19 cellular contexts compared by ENCODE assay signal in genomic region chr3:113977822-113978221, GRCh38. TPM values are rescaled to one million over a fixed set of nuclear protein-coding genes. Genes with fewer than 3 reads are reported as not detected.
DNase-seq lines count a peak whose midpoint lies in the region; ATAC-seq and TF ChIP-seq lines count a peak whose summit lies in the region.
"Had no signal": no experiment of that assay in that cellular context is flagged by ENCODE, and none has a peak within 500 bp of the region (broad histone marks: within the 10 kb centered on the region; RNA-seq: fewer than 3 reads in every experiment).

No MANE protein-coding gene starts in this region.

- peak overlapping the region; percentile 8 for H3K4me2 ChIP-seq in Karpas-422 (ENCODE audit: low read depth, low read length, poor library complexity, severe bottlenecking)
- H3K4me2 ChIP-seq: A549 had no signal

- H3K4me3 Mint-ChIP-seq in activated CD8-positive, alpha-beta T cell treated with anti-CD3 and anti-CD28 coated beads, Interleukin-2, amount 10 ng/mL, durations not matched to agents 7 days and 5 days: no peak overlapping the region
- no peak overlapping the region for H3K4me3 Mint-ChIP-seq in activated CD8-positive, alpha-beta T cell treated with anti-CD3 and anti-CD28 coated beads for 36 hours
- H3K4me3 Mint-ChIP-seq in naive B cell (no peak overlapping the region), Calu3 (ENCODE audit: low read depth, unreplicated experiment) (no peak overlapping the region)
- H3K4me3 Mint-ChIP-seq: CD4-positive, CD25-positive, alpha-beta regulatory T cell; CD8-positive, alpha-beta memory T cell; H9 had no signal

- peaks cover 33% of the 10 kb centered on the region for H3K36me3 ChIP-seq in Karpas-422 (ENCODE audit: insufficient read depth, low read length)

- no peaks in the 10 kb centered on the region for H3K27me3 ChIP-seq in Karpas-422 (ENCODE audit: low read length)

- no peaks in the 10 kb centered on the region for H3K9me2 ChIP-seq in Karpas-422 (replicated peaks; ENCODE audit: insufficient read depth, low read length)

- H3K4me1 ChIP-seq in Karpas-422 (ENCODE audit: low read length): peaks cover 37% of the 10 kb centered on the region
- H3K4me1 ChIP-seq: A549 had no signal

- no peak overlapping the region for H3K4me3 ChIP-seq in Karpas-422 (ENCODE audit: low read length)
- H3K4me3 ChIP-seq: A549 had no signal

- H3K4me1 Mint-ChIP-seq in activated CD8-positive, alpha-beta T cell treated with anti-CD3 and anti-CD28 coated beads, Interleukin-2, amount 10 ng/mL, durations not matched to agents 7 days and 5 days (ENCODE audit: low read depth): no peaks in the 10 kb centered on the region
- H3K4me1 Mint-ChIP-seq in activated CD8-positive, alpha-beta T cell treated with anti-CD3 and anti-CD28 coated beads for 36 hours (ENCODE audit: low read depth): no peaks in the 10 kb centered on the region
- H3K4me1 Mint-ChIP-seq in naive B cell (peaks cover 18 to 21% (median 21%) of the 10 kb centered on the region in 3 donors), Calu3 (ENCODE audit: low read depth, unreplicated experiment) (no peaks in the 10 kb centered on the region)
- H3K4me1 Mint-ChIP-seq: CD8-positive, alpha-beta memory T cell; H9 had no signal

- peaks cover 16% of the 10 kb centered on the region for H3K9me3 ChIP-seq in Karpas-422 (ENCODE audit: low read length)

- H4K20me1 ChIP-seq in Karpas-422 (ENCODE audit: insufficient read depth, low read depth, low read length): no peaks in the 10 kb centered on the region

- no peaks in the 10 kb centered on the region for H3K27me3 Mint-ChIP-seq in activated CD8-positive, alpha-beta T cell treated with anti-CD3 and anti-CD28 coated beads, Interleukin-2, amount 10 ng/mL, durations not matched to agents 7 days and 5 days (ENCODE audit: low read depth)
- H3K27me3 Mint-ChIP-seq in activated CD8-positive, alpha-beta T cell treated with anti-CD3 and anti-CD28 coated beads for 36 hours: no peaks in the 10 kb centered on the region
- H3K27me3 Mint-ChIP-seq in naive B cell: no peaks in the 10 kb centered on the region
- no peaks in the 10 kb centered on the region for H3K27me3 Mint-ChIP-seq in Calu3 (ENCODE audit: unreplicated experiment)

- no peak for ATAC-seq in activated CD8-positive, alpha-beta T cell treated with anti-CD3 and anti-CD28 coated beads, Interleukin-2, amount 10 ng/mL, durations not matched to agents 7 days and 5 days
- no peak for ATAC-seq in activated CD8-positive, alpha-beta T cell treated with anti-CD3 and anti-CD28 coated beads for 36 hours
- no peak for ATAC-seq in naive B cell (ENCODE audit: low read depth in 2 of 2)
- ATAC-seq: A549 had no signal

- peaks cover 7% of the 10 kb centered on the region for H3K36me3 Mint-ChIP-seq in activated CD8-positive, alpha-beta T cell treated with anti-CD3 and anti-CD28 coated beads, Interleukin-2, amount 10 ng/mL, durations not matched to agents 7 days and 5 days (ENCODE audit: low read depth)
- H3K36me3 Mint-ChIP-seq in activated CD8-positive, alpha-beta T cell treated with anti-CD3 and anti-CD28 coated beads for 36 hours (ENCODE audit: low read depth): peaks cover 42% of the 10 kb centered on the region
- peaks cover 41 to 66% of the 10 kb centered on the region in 2 donors for H3K36me3 Mint-ChIP-seq in naive B cell
- H3K36me3 Mint-ChIP-seq in Calu3 (ENCODE audit: insufficient read depth, unreplicated experiment): no peaks in the 10 kb centered on the region

- no peak overlapping the region for H3K9ac ChIP-seq in Karpas-422 (ENCODE audit: low read length)

- CTCF ChIA-PET in activated CD8-positive, alpha-beta T cell treated with anti-CD3 and anti-CD28 coated beads, Interleukin-2, amount 10 ng/mL, durations not matched to agents 7 days and 5 days (lab: Charles Lee): no interaction called here
- CTCF ChIA-PET in activated CD8-positive, alpha-beta T cell treated with anti-CD3 and anti-CD28 coated beads for 36 hours (lab: Charles Lee): no interaction called here
- CTCF ChIA-PET in Calu3 (lab: Charles Lee): no interaction called here

- peak overlapping the region; percentile 3 for H3K27ac Mint-ChIP-seq in activated CD8-positive, alpha-beta T cell treated with anti-CD3 and anti-CD28 coated beads, Interleukin-2, amount 10 ng/mL, durations not matched to agents 7 days and 5 days
- no peak overlapping the region for H3K27ac Mint-ChIP-seq in activated CD8-positive, alpha-beta T cell treated with anti-CD3 and anti-CD28 coated beads for 36 hours
- peak overlapping the region in 4 of 6 donors; percentile 27 to 89 (median 69) for H3K27ac Mint-ChIP-seq in naive B cell
- H3K27ac Mint-ChIP-seq in Calu3 (ENCODE audit: unreplicated experiment): no peak overlapping the region
- H3K27ac Mint-ChIP-seq: CD4-positive, CD25-positive, alpha-beta regulatory T cell had no signal

- DNase-seq in activated CD8-positive, alpha-beta T cell treated with anti-CD3 and anti-CD28 coated beads, Interleukin-2, amount 10 ng/mL, durations not matched to agents 7 days and 5 days: no peak
- DNase-seq in activated CD8-positive, alpha-beta T cell treated with anti-CD3 and anti-CD28 coated beads for 36 hours: no peak
- DNase-seq in Karpas-422 (no peak), naive B cell (no peak), Calu3 (no peak), D341Med (ENCODE audit: low spot score) (no peak), iPS-NIHi7 (ENCODE audit: extremely low spot score) (no peak)
- DNase-seq: AML-193; C1 segment of cervical spinal cord; CD4-positive, CD25-positive, alpha-beta regulatory T cell; CD8-positive, alpha-beta memory T cell; COR-L47; DMS153; DMS79; GDM1; H9 had no signal

- TF ChIP-seq CTCF in activated CD8-positive, alpha-beta T cell treated with anti-CD3 and anti-CD28 coated beads for 36 hours (IDR thresholded peaks at IDR 0.05): no peak
- TF ChIP-seq CTCF in Calu3 (IDR thresholded peaks at IDR 0.05; ENCODE audit: unreplicated experiment): no peak

- intact Hi-C loops in activated CD8-positive, alpha-beta T cell treated with anti-CD3 and anti-CD28 coated beads for 36 hours (cut with micrococcal nuclease): no loop called here
- intact Hi-C loops in Calu3 (cut with micrococcal nuclease; ENCODE audit: unreplicated experiment): no loop called here

- BruUV-seq in Calu3 (replicated peaks; lab: Mats Ljungman, UMichigan): no TSS peak

- H3K9me3 Mint-ChIP-seq in activated CD8-positive, alpha-beta T cell treated with anti-CD3 and anti-CD28 coated beads, Interleukin-2, amount 10 ng/mL, durations not matched to agents 7 days and 5 days (ENCODE audit: insufficient read depth): peaks cover 14% of the 10 kb centered on the region
- peaks cover 14% of the 10 kb centered on the region for H3K9me3 Mint-ChIP-seq in activated CD8-positive, alpha-beta T cell treated with anti-CD3 and anti-CD28 coated beads for 36 hours
- H3K9me3 Mint-ChIP-seq in naive B cell (peaks cover 12 to 24% (median 19%) of the 10 kb centered on the region in 7 donors), Calu3 (ENCODE audit: low read depth, unreplicated experiment) (peaks cover 6% of the 10 kb centered on the region)

- no peaks in the 10 kb centered on the region for H3K79me2 ChIP-seq in Karpas-422 (ENCODE audit: low read length)

- H3K27ac ChIP-seq in Karpas-422 (ENCODE audit: low read length): no peak overlapping the region
- H3K27ac ChIP-seq: 22Rv1, A549, HL-60 had no signal

- no peak overlapping the region for H2AFZ ChIP-seq in Karpas-422 (ENCODE audit: low read length)

- POLR2A ChIA-PET in activated CD8-positive, alpha-beta T cell treated with anti-CD3 and anti-CD28 coated beads, Interleukin-2, amount 10 ng/mL, durations not matched to agents 7 days and 5 days (lab: Charles Lee): no interaction called here
- POLR2A ChIA-PET in activated CD8-positive, alpha-beta T cell treated with anti-CD3 and anti-CD28 coated beads for 36 hours (lab: Charles Lee): no interaction called here

RNA-seq across cellular contexts. Expression of gene ZDHHC23, which starts 30.0 kb away (rescaled TPM):
- 1 to 10 TPM; 1.8 to 2.1 TPM for total RNA-seq in activated CD8-positive, alpha-beta T cell treated with anti-CD3 and anti-CD28 coated beads, Interleukin-2, amount 10 ng/mL, durations not matched to agents 7 days and 5 days
- 1 to 10 TPM; 2.7 to 3.4 TPM for total RNA-seq in activated CD8-positive, alpha-beta T cell treated with anti-CD3 and anti-CD28 coated beads for 36 hours
- 32.1 and 35.6 TPM in 2 replicates for total RNA-seq in Karpas-422 (2014; rRNA removed; shearing (Covaris generic); ENCODE audit: low replicate concordance)
- 1 to 10 TPM; 1.1 to 9.1 (median 6.7) TPM for polyA plus RNA-seq in naive B cell (ENCODE audit: low read depth in 6 of 6)
- 17.8 and 22.0 TPM in 2 replicates for total RNA-seq in Calu3 (2022)

Comparison
In these comparisons a context has a peak if more than half of its experiments do, and no peak if none do; other contexts are left out.
1. H3K27ac Mint-ChIP-seq: peak in activated CD8-positive, alpha-beta T cell treated with anti-CD3 and anti-CD28 coated beads, Interleukin-2, amount 10 ng/mL, durations not matched to agents 7 days and 5 days (single experiment) and naive B cell (4 of 6); none in activated CD8-positive, alpha-beta T cell treated with anti-CD3 and anti-CD28 coated beads for 36 hours (single experiment) and Calu3 (single experiment).